In genomic region chr20:33675127-33675954, GRCh38 we compare ENCODE assay signal across 9 cellular contexts. TPM values are rescaled to one million over a fixed set of nuclear protein-coding genes. Genes with fewer than 3 reads are reported as not detected.
DNase-seq lines count a peak whose midpoint lies in the region; ATAC-seq, FAIRE-seq and TF ChIP-seq lines count a peak whose summit lies in the region.
"Had no signal": no experiment of that assay in that cellular context is flagged by ENCODE, and none has a peak within 500 bp of the region (broad histone marks: within the 10 kb centered on the region; RNA-seq: fewer than 3 reads in every experiment).

No MANE protein-coding gene starts in this region.

- H3K9me3 ChIP-seq in A549, result no peaks in the 10 kb centered on the region
- no peaks in the 10 kb centered on the region for H3K9me3 ChIP-seq in HUES64 (ENCODE audit: insufficient read depth, low read depth, low read length)
- H3K9me3 ChIP-seq in muscle layer of duodenum (ENCODE audit: control insufficient read depth in 1 of 2, low read length in 2 of 2), result no peaks in the 10 kb centered on the region

- H3K27me3 ChIP-seq in HUES64 (ENCODE audit: insufficient read depth, low read length) (no peaks in the 10 kb centered on the region), muscle layer of duodenum (ENCODE audit: low read depth, low read length) (no peaks in the 10 kb centered on the region)

- no peak overlapping the region for H3K9ac ChIP-seq in HUES64 (ENCODE audit: low read depth, low read length)

- no peak for TF ChIP-seq CTCF in A549 (IDR thresholded peaks at IDR 0.05)
- no peak for TF ChIP-seq CTCF in GM20000 (IDR thresholded peaks at IDR 0.05; ENCODE audit: extremely low read depth, missing control alignments)

- WGBS in A549 (ENCODE audit: missing lambda C conversion rate), result 76% methylated on average over 16 of the region's 16 CpGs
- WGBS in HUES64, result 54% methylated on average over 16 of the region's 16 CpGs

- no peak for FAIRE-seq in A549 (lab: Jason Lieb, UNC)

- POLR2A ChIA-PET in A549 (lab: Yijun Ruan, JAX), result interaction anchor here (1.6 kb wide), 1 partner anchor 11 kb away, joined by 5 read pairs; no protein-coding TSS in a partner anchor

- H3K4me3 Mint-ChIP-seq in central memory CD8-positive, alpha-beta T cell, result peak overlapping the region; percentile 91

- peak overlapping the region; percentile 76 to 94; a peak in 5 of 6 replicates for H3K27ac ChIP-seq in A549
- no peak overlapping the region; the same call in 1 of the 2 replicates for H3K27ac ChIP-seq in HUES64 (ENCODE audit: low read depth, low read length)
- H3K27ac ChIP-seq in muscle layer of duodenum (ENCODE audit: low read length), result peak overlapping the region; percentile 78

- no peak for TF ChIP-seq POLR2A in A549 (IDR thresholded peaks at IDR 0.05; ENCODE audit: low read length)

- H3K4me1 ChIP-seq in A549, result peaks cover 23% of the 10 kb centered on the region
- H3K4me1 ChIP-seq in HUES64 (ENCODE audit: insufficient read depth, low read length), result peaks cover 13% of the 10 kb centered on the region
- H3K4me1 ChIP-seq in muscle layer of duodenum (ENCODE audit: control insufficient read depth in 1 of 2, insufficient read depth in 2 of 2, low read length in 2 of 2), result peaks cover 20 to 45% of the 10 kb centered on the region in 2 donors

- peaks cover 37% of the 10 kb centered on the region for H3K4me1 Mint-ChIP-seq in central memory CD8-positive, alpha-beta T cell

- CTCF ChIA-PET in A549 (lab: Yijun Ruan, JAX), result interaction anchor here (0.9 to 2.6 kb wide), 3 partner anchors 10 to 117 kb away, joined by 3 to 8 read pairs (median 3); no protein-coding TSS in a partner anchor

- H3K4me3 ChIP-seq in A549 (peak overlapping the region; percentile 61; the same call in 2 of the 3 replicates), HUES64 (ENCODE audit: low read length) (peak overlapping the region; percentile 77), muscle layer of duodenum (ENCODE audit: low read depth in 1 of 2, low read length in 2 of 2) (peak overlapping the region; percentile 55 to 62)

- H3K4me2 ChIP-seq in A549, result peak overlapping the region; percentile 82

- in situ Hi-C loops in ACHN (cut with HindIII; ENCODE audit: low pct_ligation_motif_present, low pct_unique_long_range_greater_than_20kb, low sequenced_read_pairs), result no loop called here

- peaks cover 53% of the 10 kb centered on the region for H3K36me3 ChIP-seq in HUES64 (ENCODE audit: insufficient read depth, low read length)
- peaks cover 0 to 4% of the 10 kb centered on the region in 2 donors for H3K36me3 ChIP-seq in muscle layer of duodenum (ENCODE audit: control insufficient read depth in 1 of 2, insufficient read depth in 2 of 2, low read length in 2 of 2)

- H3K36me3 Mint-ChIP-seq in central memory CD8-positive, alpha-beta T cell (ENCODE audit: insufficient read depth), result peaks cover 4% of the 10 kb centered on the region

- no peak for TF ChIP-seq RAD21 in A549 (conservative IDR thresholded peaks at IDR 0.05 in 1 of 2, IDR thresholded peaks at IDR 0.05 in 1 of 2)

- H3K27me3 Mint-ChIP-seq in central memory CD8-positive, alpha-beta T cell, result no peaks in the 10 kb centered on the region

- no peak for ATAC-seq in A549
- no peak for ATAC-seq in central memory CD8-positive, alpha-beta T cell (replicated peaks; ENCODE audit: extremely low read depth, poor library complexity, severe bottlenecking)

- H3K9me3 Mint-ChIP-seq in central memory CD8-positive, alpha-beta T cell, result no peaks in the 10 kb centered on the region

- TF ChIP-seq EP300 in A549 (IDR thresholded peaks at IDR 0.05), result no peak

- peak overlapping the region; percentile 51 for H3K27ac Mint-ChIP-seq in central memory CD8-positive, alpha-beta T cell (ENCODE audit: low read depth)

- DNase-seq in A549 (ENCODE audit: low read depth in 1 of 2, low spot score in 1 of 2), result no peak
- no peak for DNase-seq in central memory CD8-positive, alpha-beta T cell (ENCODE audit: low spot score in 2 of 2)
- DNase-seq in GM20000 (ENCODE audit: low spot score), result no peak
- DNase-seq in occipital lobe (lab: John Stamatoyannopoulos, UW), result no peak
- no peak for DNase-seq in ACHN
- no peak for DNase-seq in activated CD4-positive, CD25-positive, alpha-beta regulatory T cell (lab: John Stamatoyannopoulos, UW)
- DNase-seq: activated CD4-positive, CD25-positive, alpha-beta regulatory T cell treated with anti-CD3 and anti-CD28 coated beads, Interleukin-2, amount 50 U/mL, for 72 hours had no signal

TF ChIP-seq in A549, 52 proteins besides CTCF, POLR2A, EP300 and RAD21:
- TF ChIP-seq KDM5A (IDR thresholded peaks at IDR 0.05) (no peak), EHF (CRISPR knock-in tag; IDR thresholded peaks at IDR 0.05) (no peak), ZFP36 (IDR thresholded peaks at IDR 0.05; ENCODE audit: borderline replicate concordance, partially characterized antibody) (no peak), ELK1 (IDR thresholded peaks at IDR 0.05; ENCODE audit: low read depth, low read length) (no peak), MAFK (IDR thresholded peaks at IDR 0.05; ENCODE audit: partially characterized antibody) (no peak), POLR2AphosphoS2 (conservative IDR thresholded peaks at IDR 0.05; ENCODE audit: low read length) (no peak), PHF8 (IDR thresholded peaks at IDR 0.05; ENCODE audit: borderline replicate concordance, low read depth) (no peak)

RNA-seq across cellular contexts. Expression of gene NECAB3, which starts 1.1 kb away (rescaled TPM):
- polyA plus RNA-seq in A549 (2011; rRNA removed), result 9.3 and 10.7 TPM in 2 replicates
- polyA plus RNA-seq in A549 (2012; cell fraction: cytosol; rRNA removed), result 24.6 and 31.7 TPM in 2 replicates
- polyA plus RNA-seq in A549 (2012; cell fraction: nucleus; rRNA removed), result 115 and 180 TPM in 2 replicates
- 17.2 to 21.6 TPM (median 19.3 TPM) in 3 replicates for polyA plus RNA-seq in A549 (2017; fragmentation: RNase III; extraction: RNeasy Plus Mini Kit Qiagen cat#74134 plus additional on column Dnase treatment)
- 14.3 and 19.7 TPM in 2 replicates for polyA minus RNA-seq in A549 (2011; rRNA and poly(A)+ RNA removed)
- 12.3 TPM for polyA plus RNA-seq in HUES64 (2013, experiment 1 of 2)
- 13.4 TPM for polyA plus RNA-seq in HUES64 (2013, experiment 2 of 2)
- 27.8 TPM for total RNA-seq in occipital lobe

RNA-seq across cellular contexts. Expression of gene ACTL10, which starts 8.6 kb away (rescaled TPM):
- polyA plus RNA-seq in A549 (2011; rRNA removed), result not detected in 2 replicates
- polyA plus RNA-seq in A549 (2012; cell fraction: cytosol; rRNA removed), result not detected in 2 replicates
- polyA plus RNA-seq in A549 (2012; cell fraction: nucleus; rRNA removed), result not detected in 2 replicates
- polyA plus RNA-seq in A549 (2017; fragmentation: RNase III; extraction: RNeasy Plus Mini Kit Qiagen cat#74134 plus additional on column Dnase treatment), result not detected in 3 replicates
- polyA minus RNA-seq in A549 (2011; rRNA and poly(A)+ RNA removed), result not detected in 2 replicates
- not detected for polyA plus RNA-seq in HUES64 (2013, experiment 1 of 2)
- 0.25 TPM for polyA plus RNA-seq in HUES64 (2013, experiment 2 of 2)
- 1.1 TPM for total RNA-seq in occipital lobe

RNA-seq across cellular contexts. Expression of gene E2F1, which starts 10.8 kb away (rescaled TPM):
- polyA plus RNA-seq in A549 (2011; rRNA removed) (17.9 and 19.4 TPM in 2 replicates), A549 (2017; fragmentation: RNase III; extraction: RNeasy Plus Mini Kit Qiagen cat#74134 plus additional on column Dnase treatment) (32.8 to 35.8 TPM (median 33.5 TPM) in 3 replicates)
- 52.5 and 61.3 TPM in 2 replicates for polyA plus RNA-seq in A549 (2012; cell fraction: cytosol; rRNA removed)
- 122 and 133 TPM in 2 replicates for polyA plus RNA-seq in A549 (2012; cell fraction: nucleus; rRNA removed)
- polyA minus RNA-seq in A549 (2011; rRNA and poly(A)+ RNA removed), result 13.4 and 21.1 TPM in 2 replicates
- 26.3 TPM for polyA plus RNA-seq in HUES64 (2013, experiment 1 of 2)
- polyA plus RNA-seq in HUES64 (2013, experiment 2 of 2), result 26.2 TPM
- total RNA-seq in occipital lobe, result 2.2 TPM

RNA-seq across cellular contexts. Expression of gene C20orf144, which starts 13.2 kb away (rescaled TPM):
- 0.09 and 0.10 TPM in 2 replicates for polyA plus RNA-seq in A549 (2011; rRNA removed)
- polyA plus RNA-seq in A549 (2012; cell fraction: cytosol; rRNA removed), result 0.12 TPM in 2 replicates
- 0.10 and 0.13 TPM in 2 replicates for polyA plus RNA-seq in A549 (2012; cell fraction: nucleus; rRNA removed)
- polyA plus RNA-seq in A549 (2017; fragmentation: RNase III; extraction: RNeasy Plus Mini Kit Qiagen cat#74134 plus additional on column Dnase treatment), result 0.09 to 0.12 TPM (median 0.12 TPM) in 3 replicates
- polyA minus RNA-seq in A549 (2011; rRNA and poly(A)+ RNA removed), result 0.10 and 0.50 TPM in 2 replicates
- polyA plus RNA-seq in HUES64 (2013, experiment 1 of 2), result 0.10 TPM
- not detected for polyA plus RNA-seq in HUES64 (2013, experiment 2 of 2)
- total RNA-seq in occipital lobe, result not detected

RNA-seq across cellular contexts. Expression of gene PXMP4, which starts 44.8 kb away (rescaled TPM):
- polyA plus RNA-seq in A549 (2011; rRNA removed), result 6.6 and 7.3 TPM in 2 replicates
- polyA plus RNA-seq in A549 (2012; cell fraction: cytosol; rRNA removed), result 8.5 and 8.8 TPM in 2 replicates
- 7.2 and 7.8 TPM in 2 replicates for polyA plus RNA-seq in A549 (2012; cell fraction: nucleus; rRNA removed)
- polyA plus RNA-seq in A549 (2017; fragmentation: RNase III; extraction: RNeasy Plus Mini Kit Qiagen cat#74134 plus additional on column Dnase treatment), result 4.0 to 5.4 TPM (median 4.5 TPM) in 3 replicates
- polyA minus RNA-seq in A549 (2011; rRNA and poly(A)+ RNA removed), result 10.1 and 10.8 TPM in 2 replicates
- 1.2 TPM for polyA plus RNA-seq in HUES64 (2013, experiment 1 of 2)
- 2.7 TPM for polyA plus RNA-seq in HUES64 (2013, experiment 2 of 2)
- total RNA-seq in occipital lobe, result 12.5 TPM
